In the genomic region with DNA sequence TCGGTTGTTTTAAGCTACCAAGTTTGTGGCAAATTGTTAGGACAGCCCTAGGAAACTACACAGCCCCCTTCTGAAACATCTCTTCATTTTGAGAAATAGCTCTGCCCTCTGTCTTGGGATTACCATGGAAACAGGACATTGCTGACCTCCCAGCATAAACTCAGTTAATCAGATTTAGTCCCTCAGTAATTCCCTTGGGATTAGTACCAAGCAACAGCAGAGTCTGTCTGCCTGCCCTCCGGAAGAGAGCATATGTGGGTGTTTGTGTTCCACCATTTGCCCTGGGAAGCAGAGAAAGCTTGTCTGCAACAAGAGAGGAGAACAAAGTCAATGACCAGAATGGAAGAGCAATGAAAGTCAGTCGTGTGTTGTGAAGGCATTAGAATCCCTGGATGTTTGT, we compare ENCODE assay signal across 21 cellular contexts.
"Had no signal": no experiment of that assay in that cellular context is flagged by ENCODE, and none has a peak within 500 bp of the region (broad histone marks: within the 10 kb centered on the region; RNA-seq: fewer than 3 reads in every experiment).

No MANE protein-coding gene starts in this region.

- H3K27me3 ChIP-seq: SJSA1 had no signal

- H3K9me3 ChIP-seq: SJSA1 had no signal

- DNase-seq: activated B cell treated with CpG ODN at 0.5 μM for 24 hours; activated CD4-positive, alpha-beta memory T cell treated with anti-CD3 and anti-CD28 coated beads for 36 hours; activated CD4-positive, alpha-beta T cell treated with anti-CD3 and anti-CD28 coated beads for 1 hour; activated CD4-positive, alpha-beta T cell treated with anti-CD3 and anti-CD28 coated beads, Interleukin-2, amount 10 ng/mL, durations not matched to agents 7 days and 5 days; activated CD8-positive, alpha-beta memory T cell treated with anti-CD3 and anti-CD28 coated beads for 24 hours; activated effector memory CD4-positive, alpha-beta T cell treated with anti-CD3 and anti-CD28 coated beads, Interleukin-2, amount 50 U/mL, for 16 hours; activated naive CD4-positive, alpha-beta T cell treated with Interleukin-2 at 50 U/mL for 16 hours; activated naive CD8-positive, alpha-beta T cell treated with anti-CD3 and anti-CD28 coated beads for 36 hours; activated T-cell treated with anti-CD3 and anti-CD28 coated beads, Interleukin-2, amount 50 U/mL, for 4 hours; Karpas-422; NCI-H1105 treated with DMSO at 0.1 percent for 48 hours; NCI-H1436 treated with DMSO at 0.1 percent for 48 hours; NCI-H187; NCI-H2081; NCI-H446; NCI-H526 treated with DMSO at 0.1 percent for 48 hours; PC-3; SHP77 had no signal

- H3K36me3 Mint-ChIP-seq: activated CD4-positive, alpha-beta memory T cell treated with anti-CD3 and anti-CD28 coated beads for 36 hours; activated naive CD8-positive, alpha-beta T cell treated with anti-CD3 and anti-CD28 coated beads for 36 hours had no signal

- H3K36me3 ChIP-seq: SJSA1 had no signal

- H3K27ac Mint-ChIP-seq: activated B cell treated with CpG ODN at 0.5 μM for 24 hours; activated CD4-positive, alpha-beta memory T cell treated with anti-CD3 and anti-CD28 coated beads for 36 hours; activated CD4-positive, alpha-beta T cell treated with anti-CD3 and anti-CD28 coated beads, Interleukin-2, amount 10 ng/mL, durations not matched to agents 7 days and 5 days; activated naive CD8-positive, alpha-beta T cell treated with anti-CD3 and anti-CD28 coated beads for 36 hours; T-helper 1 cell treated with Interleukin-12 subunit alpha and Interleukin-12 subunit beta and Interleukin-4 antibody, amounts not matched to agents 30 μg/mL and 1 μg/mL, for 36 hours had no signal

- H3K4me3 Mint-ChIP-seq: activated B cell treated with CpG ODN at 0.5 μM for 24 hours; activated CD4-positive, alpha-beta memory T cell treated with anti-CD3 and anti-CD28 coated beads for 36 hours; activated CD4-positive, alpha-beta T cell treated with anti-CD3 and anti-CD28 coated beads, Interleukin-2, amount 10 ng/mL, durations not matched to agents 7 days and 5 days; activated naive CD8-positive, alpha-beta T cell treated with anti-CD3 and anti-CD28 coated beads for 36 hours; activated T-cell treated with anti-CD3 and anti-CD28 coated beads, Interleukin-2, amount 50 U/mL, for 4 hours; T-helper 1 cell treated with Interleukin-12 subunit alpha and Interleukin-12 subunit beta and Interleukin-4 antibody, amounts not matched to agents 30 μg/mL and 1 μg/mL, for 36 hours had no signal

- H3K9me3 Mint-ChIP-seq: activated B cell treated with CpG ODN at 0.5 μM for 24 hours; activated CD4-positive, alpha-beta memory T cell treated with anti-CD3 and anti-CD28 coated beads for 36 hours; activated CD4-positive, alpha-beta T cell treated with anti-CD3 and anti-CD28 coated beads, Interleukin-2, amount 10 ng/mL, durations not matched to agents 7 days and 5 days; activated naive CD8-positive, alpha-beta T cell treated with anti-CD3 and anti-CD28 coated beads for 36 hours; activated T-cell treated with anti-CD3 and anti-CD28 coated beads, Interleukin-2, amount 50 U/mL, for 4 hours; T-helper 1 cell treated with Interleukin-12 subunit alpha and Interleukin-12 subunit beta and Interleukin-4 antibody, amounts not matched to agents 30 μg/mL and 1 μg/mL, for 36 hours had no signal

- H3K4me3 ChIP-seq: K562, SJSA1 had no signal

- H3K27ac ChIP-seq: SJSA1 had no signal

- H3K4me1 Mint-ChIP-seq: activated B cell treated with CpG ODN at 0.5 μM for 24 hours; activated CD4-positive, alpha-beta T cell treated with anti-CD3 and anti-CD28 coated beads, Interleukin-2, amount 10 ng/mL, durations not matched to agents 7 days and 5 days; activated naive CD8-positive, alpha-beta T cell treated with anti-CD3 and anti-CD28 coated beads for 36 hours had no signal
